In genomic region chr1:156591432-156592157, GRCh38 we compare ENCODE assay signal across 1 cellular context.
TF ChIP-seq lines count a peak whose summit lies in the region.

TSS of gene NAXE (plus strand) at chr1:156591776. CDS start at chr1:156591805, 29 bp downstream.

TF ChIP-seq in HEK293, 187 proteins besides CTCF, POLR2A, EP300 and RAD21 (continued from another document and continues in another):
- TF ChIP-seq, protein P1, sequence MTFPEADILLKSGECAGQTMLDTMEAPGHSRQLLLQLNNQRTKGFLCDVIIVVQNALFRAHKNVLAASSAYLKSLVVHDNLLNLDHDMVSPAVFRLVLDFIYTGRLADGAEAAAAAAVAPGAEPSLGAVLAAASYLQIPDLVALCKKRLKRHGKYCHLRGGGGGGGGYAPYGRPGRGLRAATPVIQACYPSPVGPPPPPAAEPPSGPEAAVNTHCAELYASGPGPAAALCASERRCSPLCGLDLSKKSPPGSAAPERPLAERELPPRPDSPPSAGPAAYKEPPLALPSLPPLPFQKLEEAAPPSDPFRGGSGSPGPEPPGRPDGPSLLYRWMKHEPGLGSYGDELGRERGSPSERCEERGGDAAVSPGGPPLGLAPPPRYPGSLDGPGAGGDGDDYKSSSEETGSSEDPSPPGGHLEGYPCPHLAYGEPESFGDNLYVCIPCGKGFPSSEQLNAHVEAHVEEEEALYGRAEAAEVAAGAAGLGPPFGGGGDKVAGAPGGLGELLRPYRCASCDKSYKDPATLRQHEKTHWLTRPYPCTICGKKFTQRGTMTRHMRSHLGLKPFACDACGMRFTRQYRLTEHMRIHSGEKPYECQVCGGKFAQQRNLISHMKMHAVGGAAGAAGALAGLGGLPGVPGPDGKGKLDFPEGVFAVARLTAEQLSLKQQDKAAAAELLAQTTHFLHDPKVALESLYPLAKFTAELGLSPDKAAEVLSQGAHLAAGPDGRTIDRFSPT (tag by site-specific recombination; IDR thresholded peaks at IDR 0.05) = peak; percentile 67
- TF ChIP-seq ZBTB7A (tag by site-specific recombination; IDR thresholded peaks at IDR 0.05; ENCODE audit: low read depth) = no peak
- TF ChIP-seq, protein P2, sequence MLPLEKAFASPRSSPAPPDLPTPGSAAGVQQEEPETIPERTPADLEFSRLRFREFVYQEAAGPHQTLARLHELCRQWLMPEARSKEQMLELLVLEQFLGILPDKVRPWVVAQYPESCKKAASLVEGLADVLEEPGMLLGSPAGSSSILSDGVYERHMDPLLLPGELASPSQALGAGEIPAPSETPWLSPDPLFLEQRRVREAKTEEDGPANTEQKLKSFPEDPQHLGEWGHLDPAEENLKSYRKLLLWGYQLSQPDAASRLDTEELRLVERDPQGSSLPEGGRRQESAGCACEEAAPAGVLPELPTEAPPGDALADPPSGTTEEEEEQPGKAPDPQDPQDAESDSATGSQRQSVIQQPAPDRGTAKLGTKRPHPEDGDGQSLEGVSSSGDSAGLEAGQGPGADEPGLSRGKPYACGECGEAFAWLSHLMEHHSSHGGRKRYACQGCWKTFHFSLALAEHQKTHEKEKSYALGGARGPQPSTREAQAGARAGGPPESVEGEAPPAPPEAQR (tag by site-specific recombination; IDR thresholded peaks at IDR 0.05) = no peak
- no peak for TF ChIP-seq ZNF791 (tag by site-specific recombination; IDR thresholded peaks at IDR 0.05)
- peak; percentile 70; the same call in 1 of the 2 replicates for TF ChIP-seq ZNF18 (tag by site-specific recombination; IDR thresholded peaks at IDR 0.05)
- no peak for TF ChIP-seq ZNF266 (tag by site-specific recombination; IDR thresholded peaks at IDR 0.05; ENCODE audit: low read depth)
- no peak for TF ChIP-seq ZNF530 (tag by site-specific recombination; IDR thresholded peaks at IDR 0.05; ENCODE audit: low read depth)
- TF ChIP-seq YY2 (tag by site-specific recombination; IDR thresholded peaks at IDR 0.05) = no peak
- peak; percentile 74 for TF ChIP-seq SP3 (tag by site-specific recombination; IDR thresholded peaks at IDR 0.05)
- TF ChIP-seq ZNF561 (tag by site-specific recombination; IDR thresholded peaks at IDR 0.05; ENCODE audit: borderline replicate concordance) = 0 out of 2 replicates have a peak, but pooled peaks have one; percentile 38
- no peak for TF ChIP-seq ZBTB21 (tag by site-specific recombination; IDR thresholded peaks at IDR 0.05)
- TF ChIP-seq ZBTB11 (tag by site-specific recombination; conservative IDR thresholded peaks at IDR 0.05; ENCODE audit: low read depth) = peak; percentile 90
- peak; percentile 61 for TF ChIP-seq SP2 (tag by site-specific recombination; IDR thresholded peaks at IDR 0.05)
- TF ChIP-seq, protein P3, sequence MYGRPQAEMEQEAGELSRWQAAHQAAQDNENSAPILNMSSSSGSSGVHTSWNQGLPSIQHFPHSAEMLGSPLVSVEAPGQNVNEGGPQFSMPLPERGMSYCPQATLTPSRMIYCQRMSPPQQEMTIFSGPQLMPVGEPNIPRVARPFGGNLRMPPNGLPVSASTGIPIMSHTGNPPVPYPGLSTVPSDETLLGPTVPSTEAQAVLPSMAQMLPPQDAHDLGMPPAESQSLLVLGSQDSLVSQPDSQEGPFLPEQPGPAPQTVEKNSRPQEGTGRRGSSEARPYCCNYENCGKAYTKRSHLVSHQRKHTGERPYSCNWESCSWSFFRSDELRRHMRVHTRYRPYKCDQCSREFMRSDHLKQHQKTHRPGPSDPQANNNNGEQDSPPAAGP (tag by site-specific recombination; IDR thresholded peaks at IDR 0.05) = peak; percentile 40; the same call in 1 of the 2 replicates
- TF ChIP-seq ZNF16 (tag by site-specific recombination; IDR thresholded peaks at IDR 0.05; ENCODE audit: low read depth) = no peak; the same call in 1 of the 2 replicates
- TF ChIP-seq ZBTB10 (tag by site-specific recombination; IDR thresholded peaks at IDR 0.05) = peak; percentile 82; the same call in 1 of the 2 replicates
- no peak for TF ChIP-seq SALL2 (tag by site-specific recombination; IDR thresholded peaks at IDR 0.05; ENCODE audit: borderline replicate concordance)
- TF ChIP-seq ZNF629 (tag by site-specific recombination; IDR thresholded peaks at IDR 0.05) = peak; percentile 50; the same call in 1 of the 2 replicates
- TF ChIP-seq ZNF549 (tag by site-specific recombination; IDR thresholded peaks at IDR 0.05) = no peak
- TF ChIP-seq ZNF24 (tag by site-specific recombination; IDR thresholded peaks at IDR 0.05) = peak; percentile 31; the same call in 1 of the 2 replicates
- TF ChIP-seq ZNF175 (tag by site-specific recombination; IDR thresholded peaks at IDR 0.05) = no peak
- peak; percentile 39; the same call in 1 of the 2 replicates for TF ChIP-seq IKZF3 (tag by site-specific recombination; IDR thresholded peaks at IDR 0.05)
- no peak for TF ChIP-seq SCRT2 (tag by site-specific recombination; IDR thresholded peaks at IDR 0.05)
- TF ChIP-seq KLF7 (tag by site-specific recombination; IDR thresholded peaks at IDR 0.05; ENCODE audit: borderline replicate concordance) = peak; percentile 38; the same call in 1 of the 2 replicates
- no peak for TF ChIP-seq TCF7L2 (IDR thresholded peaks at IDR 0.05; ENCODE audit: borderline replicate concordance, low read depth, low read length)
- TF ChIP-seq ZNF138 (tag by site-specific recombination; IDR thresholded peaks at IDR 0.05; ENCODE audit: borderline replicate concordance) = no peak
- peak; percentile 77; the same call in 1 of the 2 replicates for TF ChIP-seq ZNF501 (tag by site-specific recombination; IDR thresholded peaks at IDR 0.05)
- TF ChIP-seq ZIC2 (tag by site-specific recombination; IDR thresholded peaks at IDR 0.05) = no peak
- TF ChIP-seq ZNF555 (tag by site-specific recombination; conservative IDR thresholded peaks at IDR 0.05) = no peak
- TF ChIP-seq ZNF214 (tag by site-specific recombination; IDR thresholded peaks at IDR 0.05; ENCODE audit: borderline replicate concordance) = no peak
- no peak for TF ChIP-seq ZNF449 (tag by site-specific recombination; IDR thresholded peaks at IDR 0.05)
- peak; percentile 61; the same call in 1 of the 2 replicates for TF ChIP-seq KLF9 (tag by site-specific recombination; IDR thresholded peaks at IDR 0.05; ENCODE audit: low read depth)
- TF ChIP-seq, protein P4, sequence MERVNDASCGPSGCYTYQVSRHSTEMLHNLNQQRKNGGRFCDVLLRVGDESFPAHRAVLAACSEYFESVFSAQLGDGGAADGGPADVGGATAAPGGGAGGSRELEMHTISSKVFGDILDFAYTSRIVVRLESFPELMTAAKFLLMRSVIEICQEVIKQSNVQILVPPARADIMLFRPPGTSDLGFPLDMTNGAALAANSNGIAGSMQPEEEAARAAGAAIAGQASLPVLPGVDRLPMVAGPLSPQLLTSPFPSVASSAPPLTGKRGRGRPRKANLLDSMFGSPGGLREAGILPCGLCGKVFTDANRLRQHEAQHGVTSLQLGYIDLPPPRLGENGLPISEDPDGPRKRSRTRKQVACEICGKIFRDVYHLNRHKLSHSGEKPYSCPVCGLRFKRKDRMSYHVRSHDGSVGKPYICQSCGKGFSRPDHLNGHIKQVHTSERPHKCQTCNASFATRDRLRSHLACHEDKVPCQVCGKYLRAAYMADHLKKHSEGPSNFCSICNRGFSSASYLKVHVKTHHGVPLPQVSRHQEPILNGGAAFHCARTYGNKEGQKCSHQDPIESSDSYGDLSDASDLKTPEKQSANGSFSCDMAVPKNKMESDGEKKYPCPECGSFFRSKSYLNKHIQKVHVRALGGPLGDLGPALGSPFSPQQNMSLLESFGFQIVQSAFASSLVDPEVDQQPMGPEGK (tag by site-specific recombination; IDR thresholded peaks at IDR 0.05) = peak; percentile 48; the same call in 1 of the 2 replicates
